18 cellular contexts compared by ENCODE assay signal in genomic region chr2:19748073-19748375, GRCh38.
A peak's percentile ranks its signal among the peaks of the same experiment; 100 is the strongest.
DNase-seq lines count a peak whose midpoint lies in the region; ATAC-seq and TF ChIP-seq lines count a peak whose summit lies in the region.
"Had no signal": no experiment of that assay in that cellular context is flagged by ENCODE, and none has a peak within 500 bp of the region (broad histone marks: within the 10 kb centered on the region; RNA-seq: fewer than 3 reads in every experiment).

No MANE protein-coding gene starts in this region.

- no peak overlapping the region for H3K27ac ChIP-seq in H9 (ENCODE audit: insufficient read length, low read depth, low read length)
- peak overlapping the region; percentile 76 for H3K27ac ChIP-seq in ascending aorta
- H3K27ac ChIP-seq in upper lobe of right lung, result no peak overlapping the region

- peak overlapping the region in 1 of 3 experiments; percentile 63; a peak in 1 of 7 replicates for H3K27ac Mint-ChIP-seq in H9
- H3K27ac Mint-ChIP-seq: CD4-positive, CD25-positive, alpha-beta regulatory T cell; IgD-negative memory B cell had no signal

- WGBS in H9 (ENCODE audit: extremely low coverage, insufficient read length, low lambda C conversion rate), result no CpG with 5 or more reads among the region's 6 CpGs

- ATAC-seq in HG03571 (IDR thresholded peaks at IDR 0.05; ENCODE audit: unreplicated experiment) (no peak), upper lobe of right lung (no peak)

- no peak overlapping the region for H4K8ac ChIP-seq in H9 (replicated peaks; ENCODE audit: insufficient read length, low read depth, low read length)

- H3K27me3 ChIP-seq in H9 (ENCODE audit: insufficient read depth, low read length) (no peaks in the 10 kb centered on the region), ascending aorta (no peaks in the 10 kb centered on the region), upper lobe of right lung (no peaks in the 10 kb centered on the region)

- DNase-seq in H9, result peak; percentile 77
- DNase-seq in ascending aorta (ENCODE audit: low spot score in 2 of 2), result peak in 1 of 2 donors; percentile 59
- DNase-seq in iPS-NIHi7 (ENCODE audit: extremely low spot score), result peak; percentile 62
- no peak for DNase-seq in SW 1271 (lab: John Stamatoyannopoulos, UW)
- DNase-seq in GM10266 (ENCODE audit: extremely low spot score), result no peak
- DNase-seq in upper lobe of right lung, result no peak
- DNase-seq: ACHN; AML-193; Caco-2; CD4-positive, CD25-positive, alpha-beta regulatory T cell; EL; NCI-H1105; NCI-H187; NCI-H345; NK-92 treated with Interleukin-12 subunit alpha and Interleukin-12 subunit beta, amount 100 ng/mL, for 24 hours had no signal

- H3K4me2 ChIP-seq in H9 (ENCODE audit: insufficient read depth, insufficient read length, low read length), result no peak overlapping the region

- H4K20me1 ChIP-seq in H9 (ENCODE audit: control insufficient read depth, insufficient read depth, insufficient read length), result no peaks in the 10 kb centered on the region

- H3K18ac ChIP-seq in H9 (ENCODE audit: insufficient read length, low read depth, low read length), result no peak overlapping the region

- no peak overlapping the region for H3K9ac ChIP-seq in H9 (ENCODE audit: extremely low read depth, insufficient read length, low read length)

- no peaks in the 10 kb centered on the region for H3K79me1 ChIP-seq in H9 (ENCODE audit: insufficient read depth, low read depth, low read length, poor library complexity, severe bottlenecking)

- no peak overlapping the region for H2BK5ac ChIP-seq in H9 (ENCODE audit: insufficient read length, low read length)

- H3K4ac ChIP-seq in H9 (ENCODE audit: low read depth, low read length), result no peak overlapping the region

- H3K14ac ChIP-seq in H9 (ENCODE audit: insufficient read depth, low read length), result no peak overlapping the region

- no peak overlapping the region for H4K5ac ChIP-seq in H9 (ENCODE audit: insufficient read length, low read depth, low read length)

- no peak overlapping the region for H3K23ac ChIP-seq in H9 (ENCODE audit: insufficient read length, low read depth, low read length)

- no peak overlapping the region for H2BK15ac ChIP-seq in H9 (ENCODE audit: low read depth, low read length)

- H2BK120ac ChIP-seq in H9 (ENCODE audit: low read depth, low read length, poor library complexity, severe bottlenecking), result no peak overlapping the region

- no peak overlapping the region for H3T11ph ChIP-seq in H9 (ENCODE audit: low read length)

- H3K36me3 ChIP-seq in ascending aorta, result no peaks in the 10 kb centered on the region
- H3K36me3 ChIP-seq in upper lobe of right lung, result no peaks in the 10 kb centered on the region

- H2BK12ac ChIP-seq in H9 (ENCODE audit: insufficient read length, low read depth, low read length), result no peak overlapping the region

- no peak overlapping the region for H2AFZ ChIP-seq in H9 (ENCODE audit: low read length)

- H3K4me3 ChIP-seq in ascending aorta (no peak overlapping the region), upper lobe of right lung (no peak overlapping the region)

- H3K56ac ChIP-seq in H9 (ENCODE audit: insufficient read length, low read depth, low read length), result no peak overlapping the region

- H3K79me2 ChIP-seq in H9 (ENCODE audit: insufficient read depth, low read length), result no peaks in the 10 kb centered on the region

- H3K4me1 ChIP-seq in H9 (ENCODE audit: insufficient read depth, low read length) (no peaks in the 10 kb centered on the region), ascending aorta (peaks cover 15 to 27% of the 10 kb centered on the region in 2 donors), upper lobe of right lung (no peaks in the 10 kb centered on the region)
- H3K4me1 ChIP-seq: Caco-2 had no signal

- no peak overlapping the region for H2BK20ac ChIP-seq in H9 (ENCODE audit: low read depth, low read length, poor library complexity, severe bottlenecking)

- H3K27me3 Mint-ChIP-seq in H9 (ENCODE audit: low read depth), result peaks cover 3% of the 10 kb centered on the region
- H3K27me3 Mint-ChIP-seq: CD4-positive, CD25-positive, alpha-beta regulatory T cell had no signal

- intact Hi-C loops in ascending aorta (cut with DNase I), result loop anchor here (5.0 kb wide), 1 partner anchor 391 kb away; the partner anchor contains the start of gene OSR1
- intact Hi-C loops in upper lobe of right lung (cut with DNase I), result no loop called here

- H3K9me3 ChIP-seq in H9 (ENCODE audit: control insufficient read depth, low read depth, low read length) (no peaks in the 10 kb centered on the region), ascending aorta (no peaks in the 10 kb centered on the region), upper lobe of right lung (no peaks in the 10 kb centered on the region)
- H3K9me3 ChIP-seq: Caco-2 had no signal

- 0 out of 3 replicates have a peak, but pooled peaks have one; percentile 11 for TF ChIP-seq CTCF in GM12872 (IDR thresholded peaks at IDR 0.05; ENCODE audit: insufficient read depth, low read depth, low read length)
- peak; percentile 48; the same call in 2 of the 3 replicates for TF ChIP-seq CTCF in H9 (conservative IDR thresholded peaks at IDR 0.05)
- no peak for TF ChIP-seq CTCF in ascending aorta (IDR thresholded peaks at IDR 0.05)
- TF ChIP-seq CTCF in GM10266 (IDR thresholded peaks at IDR 0.05; ENCODE audit: control insufficient read depth, insufficient read depth, low read depth, missing control alignments), result no peak
- TF ChIP-seq CTCF in upper lobe of right lung (IDR thresholded peaks at IDR 0.05), result no peak

- H4K91ac ChIP-seq in H9 (ENCODE audit: insufficient read length, low read depth, low read length), result no peak overlapping the region

- no peak overlapping the region for H2AK5ac ChIP-seq in H9 (ENCODE audit: insufficient read length, low read length)

- H3K4me3 Mint-ChIP-seq in H9, result no peak overlapping the region
- H3K4me3 Mint-ChIP-seq: CD4-positive, CD25-positive, alpha-beta regulatory T cell; IgD-negative memory B cell had no signal

- no peaks in the 10 kb centered on the region for H3K9me3 Mint-ChIP-seq in H9
- H3K9me3 Mint-ChIP-seq: IgD-negative memory B cell had no signal

- no peaks in the 10 kb centered on the region for H3K36me3 Mint-ChIP-seq in H9 (ENCODE audit: insufficient read depth in 1 of 3, low read depth in 3 of 3)
- H3K36me3 Mint-ChIP-seq: CD4-positive, CD25-positive, alpha-beta regulatory T cell had no signal

- peaks cover 0 to 3% of the 10 kb centered on the region in 2 experiments; a peak in 1 of 4 replicates for H3K4me1 Mint-ChIP-seq in H9
- H3K4me1 Mint-ChIP-seq: CD4-positive, CD25-positive, alpha-beta regulatory T cell had no signal

- no peaks in the 10 kb centered on the region for H3K23me2 ChIP-seq in H9 (ENCODE audit: insufficient read length, low read depth, low read length, poor library complexity, severe bottlenecking)

Comparison
In these comparisons a context has a peak if more than half of its experiments do, and no peak if none do; other contexts are left out.
1. CTCF ChIP-seq: peak in GM12872 (single experiment) and H9 (single experiment); none in ascending aorta (0 of 3), GM10266 (single experiment) and upper lobe of right lung (single experiment).
2. DNase-seq: peak in H9 (single experiment) and iPS-NIHi7 (single experiment); none in SW 1271 (0 of 2), GM10266 (single experiment) and upper lobe of right lung (single experiment).
3. H3K27ac ChIP-seq: peak in ascending aorta (2 of 2); none in H9 (single experiment) and upper lobe of right lung (single experiment).